12 cellular contexts compared by ENCODE assay signal in the genomic region with DNA sequence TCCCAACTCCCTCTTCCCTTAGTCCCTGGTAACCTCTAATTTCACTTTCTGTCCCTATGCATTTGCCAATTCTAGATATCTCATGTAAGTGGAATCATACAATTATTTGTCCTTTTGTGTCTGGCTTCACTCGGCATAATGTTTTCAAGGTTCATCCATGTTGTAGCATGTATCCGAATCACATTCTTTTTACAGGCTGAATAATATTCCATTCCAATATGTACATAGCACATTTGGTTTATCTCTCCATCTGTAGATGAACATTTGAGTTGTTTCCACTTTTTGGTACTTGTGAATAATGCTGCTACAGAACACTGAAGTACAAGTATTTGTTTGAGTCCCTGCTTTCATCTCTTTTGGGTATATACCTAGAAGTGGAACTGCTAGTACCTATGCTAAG. TPM values are rescaled to one million over a fixed set of nuclear protein-coding genes. Genes with fewer than 3 reads are reported as not detected.
DNase-seq lines count a peak whose midpoint lies in the region; ATAC-seq, FAIRE-seq and TF ChIP-seq lines count a peak whose summit lies in the region.
"Had no signal": no experiment of that assay in that cellular context is flagged by ENCODE, and none has a peak within 500 bp of the region (broad histone marks: within the 10 kb centered on the region; RNA-seq: fewer than 3 reads in every experiment).

No MANE protein-coding gene starts in this region.

- no peak overlapping the region for H3K27ac Mint-ChIP-seq in activated naive CD8-positive, alpha-beta T cell treated with anti-CD3 and anti-CD28 coated beads, Interleukin-2, amount 50 U/mL, for 24 hours
- no peak overlapping the region for H3K27ac Mint-ChIP-seq in neural crest cell (ENCODE audit: unreplicated experiment)

- no peak for TF ChIP-seq CTCF in neural crest cell (conservative IDR thresholded peaks at IDR 0.05)

- DNase-seq in GM19239 (ENCODE audit: insufficient read length, low spot score) (no peak), neural crest cell (ENCODE audit: low read depth, low spot score) (no peak), NCI-H774 (lab: John Stamatoyannopoulos, UW) (no peak)
- DNase-seq in activated naive CD8-positive, alpha-beta T cell treated with anti-CD3 and anti-CD28 coated beads, Interleukin-2, amount 50 U/mL, for 24 hours, result no peak
- no peak for DNase-seq in stimulated activated CD4-positive, alpha-beta T cell treated with anti-CD3 and anti-CD28 coated beads, Interleukin-2, amount 100 ng/mL, for 24 hours
- DNase-seq: activated CD8-positive, alpha-beta memory T cell treated with anti-CD3 and anti-CD28 coated beads, Interleukin-2, amount 50 U/mL, for 4 hours; NCI-H2081 had no signal

- H3K27me3 Mint-ChIP-seq in activated naive CD8-positive, alpha-beta T cell treated with anti-CD3 and anti-CD28 coated beads, Interleukin-2, amount 50 U/mL, for 24 hours, result no peaks in the 10 kb centered on the region
- H3K27me3 Mint-ChIP-seq in neural crest cell (ENCODE audit: low read depth), result no peaks in the 10 kb centered on the region

- H3K27ac ChIP-seq in BLaER1, result no peak overlapping the region

- H3K4me1 ChIP-seq in BLaER1, result peaks cover 28% of the 10 kb centered on the region

- H3K27me3 ChIP-seq in BLaER1, result no peaks in the 10 kb centered on the region

- peaks cover 52% of the 10 kb centered on the region for H3K4me1 Mint-ChIP-seq in activated naive CD8-positive, alpha-beta T cell treated with anti-CD3 and anti-CD28 coated beads, Interleukin-2, amount 50 U/mL, for 24 hours
- H3K4me1 Mint-ChIP-seq in neural crest cell, result peaks cover 24% of the 10 kb centered on the region

- no peaks in the 10 kb centered on the region for H3K36me3 ChIP-seq in BLaER1

- peaks cover 8% of the 10 kb centered on the region; the same call in 1 of the 2 replicates for H4K20me1 ChIP-seq in BLaER1

- H3K9me3 Mint-ChIP-seq in activated naive CD8-positive, alpha-beta T cell treated with anti-CD3 and anti-CD28 coated beads, Interleukin-2, amount 50 U/mL, for 24 hours, result peaks cover 4% of the 10 kb centered on the region
- H3K9me3 Mint-ChIP-seq in neural crest cell, result peaks cover 4% of the 10 kb centered on the region
- H3K9me3 Mint-ChIP-seq: GM23338 had no signal

- peak overlapping the region; percentile 98 for H3K4me3 Mint-ChIP-seq in activated naive CD8-positive, alpha-beta T cell treated with anti-CD3 and anti-CD28 coated beads, Interleukin-2, amount 50 U/mL, for 24 hours
- peak overlapping the region; percentile 99 for H3K4me3 Mint-ChIP-seq in neural crest cell

- no peaks in the 10 kb centered on the region for H3K9me3 ChIP-seq in BLaER1

- H3K36me3 Mint-ChIP-seq in activated naive CD8-positive, alpha-beta T cell treated with anti-CD3 and anti-CD28 coated beads, Interleukin-2, amount 50 U/mL, for 24 hours (ENCODE audit: low read depth), result peaks cover 6% of the 10 kb centered on the region
- H3K36me3 Mint-ChIP-seq in neural crest cell (ENCODE audit: low read depth), result peaks cover 5% of the 10 kb centered on the region

- H3K9ac ChIP-seq in BLaER1, result no peak overlapping the region

- ATAC-seq in activated naive CD8-positive, alpha-beta T cell treated with anti-CD3 and anti-CD28 coated beads, Interleukin-2, amount 50 U/mL, for 24 hours, result no peak
- ATAC-seq in HG03469 (IDR thresholded peaks at IDR 0.05; ENCODE audit: unreplicated experiment), result no peak
- no peak for ATAC-seq in GM19467 (IDR thresholded peaks at IDR 0.05; ENCODE audit: unreplicated experiment)

- peak; percentile 75 for FAIRE-seq in GM19239 (lab: Jason Lieb, UNC)
- FAIRE-seq: bronchial epithelial cell had no signal

- no peak overlapping the region for H3K4me3 ChIP-seq in BLaER1

- H3K4me2 ChIP-seq in BLaER1, result peak overlapping the region; percentile 86; the same call in 1 of the 2 replicates

RNA-seq across cellular contexts. Expression of gene LYPLAL1, which starts 0.9 kb away (rescaled TPM):
- 19.8 and 21.1 TPM in 2 replicates for total RNA-seq in neural crest cell
